ENCODE assay signal across 14 cellular contexts in the genomic region with DNA sequence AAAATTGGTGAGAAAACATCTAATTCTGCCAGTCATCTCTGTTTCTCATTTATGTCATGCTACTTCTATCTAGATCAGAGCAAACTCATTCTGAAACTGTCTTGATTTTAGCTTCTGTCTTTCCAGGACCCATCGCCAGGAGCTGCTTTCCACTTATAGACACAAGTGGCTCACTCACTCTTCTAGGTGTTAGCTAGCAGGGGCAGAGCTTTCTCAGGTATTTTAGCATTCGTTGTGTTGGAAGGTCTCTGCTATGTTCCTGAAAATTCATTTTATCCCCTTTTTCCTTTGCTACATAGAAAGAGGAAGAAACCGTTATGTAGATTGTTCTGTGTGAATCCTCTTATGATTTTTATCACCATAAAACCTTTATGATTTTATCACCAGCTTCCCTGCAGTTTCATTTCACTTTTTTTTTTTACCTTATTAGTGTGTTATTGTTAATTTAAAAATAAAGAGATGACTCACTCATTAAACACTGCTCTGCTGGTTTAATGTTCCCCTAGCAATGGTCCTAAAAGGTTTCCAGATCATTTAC.
A peak's percentile ranks its signal among the peaks of the same experiment; 100 is the strongest.
DNase-seq lines count a peak whose midpoint lies in the region; ATAC-seq and TF ChIP-seq lines count a peak whose summit lies in the region.
"Had no signal": no experiment of that assay in that cellular context is flagged by ENCODE, and none has a peak within 500 bp of the region (broad histone marks: within the 10 kb centered on the region; RNA-seq: fewer than 3 reads in every experiment).

No MANE protein-coding gene starts in this region.

- H3K27ac Mint-ChIP-seq in glutamatergic neuron (ENCODE audit: unreplicated experiment), result no peak overlapping the region
- H3K27ac Mint-ChIP-seq: HFFc6, nephron had no signal

- POLR2A ChIA-PET in A673 (lab: Charles Lee; ENCODE audit: low non-redundant PET), result no interaction called here

- in situ Hi-C loops in GM13976 (cut with MboI; ENCODE audit: low sequenced_read_pairs, unreplicated experiment), result no loop called here

- TF ChIP-seq EP300 in stomach (IDR thresholded peaks at IDR 0.05), result no peak

- no peaks in the 10 kb centered on the region for H3K9me3 Mint-ChIP-seq in glutamatergic neuron (ENCODE audit: unreplicated experiment)

- no peaks in the 10 kb centered on the region for H3K27me3 ChIP-seq in A673 (replicated peaks; ENCODE audit: insufficient read depth, low read depth, low read length, poor library complexity)
- H3K27me3 ChIP-seq in smooth muscle cell (ENCODE audit: low read depth), result no peaks in the 10 kb centered on the region
- H3K27me3 ChIP-seq in stomach, result no peaks in the 10 kb centered on the region

- H3K27me3 Mint-ChIP-seq in glutamatergic neuron (ENCODE audit: unreplicated experiment), result no peaks in the 10 kb centered on the region

- CTCF ChIA-PET in A673 (lab: Charles Lee), result no interaction called here

- ATAC-seq in GM19438 (IDR thresholded peaks at IDR 0.05; ENCODE audit: low read depth, unreplicated experiment), result peak; percentile 90
- ATAC-seq in HG02798 (IDR thresholded peaks at IDR 0.05; ENCODE audit: poor library complexity, unreplicated experiment), result peak; percentile 79
- peak; percentile 96 for ATAC-seq in HG03442 (IDR thresholded peaks at IDR 0.05; ENCODE audit: unreplicated experiment)

- no peaks in the 10 kb centered on the region for H3K79me2 ChIP-seq in smooth muscle cell (ENCODE audit: low read depth)

- H3K4me1 ChIP-seq in A673 (ENCODE audit: insufficient read depth, low read length, poor library complexity, severe bottlenecking) (no peaks in the 10 kb centered on the region), smooth muscle cell (ENCODE audit: low read depth) (no peaks in the 10 kb centered on the region), stomach (no peaks in the 10 kb centered on the region)

- no peaks in the 10 kb centered on the region for H3K36me3 Mint-ChIP-seq in glutamatergic neuron (ENCODE audit: unreplicated experiment)

- no peak overlapping the region for H3K4me3 ChIP-seq in A673 (ENCODE audit: low read depth, low read length, poor library complexity, severe bottlenecking)
- H3K4me3 ChIP-seq in smooth muscle cell, result no peak overlapping the region
- no peak overlapping the region for H3K4me3 ChIP-seq in stomach

- no TSS peak for BruUV-seq in A673 (replicated peaks; lab: Mats Ljungman, UMichigan)

- no peak overlapping the region for H3K4me3 Mint-ChIP-seq in glutamatergic neuron (ENCODE audit: unreplicated experiment)
- H3K4me3 Mint-ChIP-seq: HFFc6, nephron had no signal

- intact Hi-C loops in A673 (cut with micrococcal nuclease; ENCODE audit: unreplicated experiment), result no loop called here
- intact Hi-C loops in stomach (cut with DNase I; ENCODE audit: low total_unique reads), result no loop called here

- no peaks in the 10 kb centered on the region for H3F3A ChIP-seq in smooth muscle cell (ENCODE audit: low read depth)

- no peak for TF ChIP-seq CTCF in GM13976 (IDR thresholded peaks at IDR 0.05; ENCODE audit: borderline replicate concordance, control extremely low read depth, extremely low read depth, insufficient read depth, missing control alignments)
- TF ChIP-seq CTCF in A673 (conservative IDR thresholded peaks at IDR 0.05; ENCODE audit: low read depth, low read length), result no peak
- TF ChIP-seq CTCF in smooth muscle cell (IDR thresholded peaks at IDR 0.05; ENCODE audit: borderline replicate concordance, insufficient read depth, poor library complexity, severe bottlenecking), result no peak
- no peak for TF ChIP-seq CTCF in stomach (IDR thresholded peaks at IDR 0.05)
- no peak for TF ChIP-seq CTCF in glutamatergic neuron (IDR thresholded peaks at IDR 0.05; ENCODE audit: partially characterized antibody, unreplicated experiment)

- no peak overlapping the region for H3K4me2 ChIP-seq in smooth muscle cell

- H2AFZ ChIP-seq in smooth muscle cell (ENCODE audit: low read depth), result no peak overlapping the region

- 83% methylated on average over 3 of the region's 3 CpGs for WGBS in smooth muscle cell (ENCODE audit: low lambda C conversion rate)
- 63 to 73% (median 69%) methylated on average over 3 of the region's 3 CpGs for WGBS in stomach, 5 donors

- H3K9ac ChIP-seq in smooth muscle cell (ENCODE audit: low read depth), result no peak overlapping the region

- H3K9me3 ChIP-seq in A673 (ENCODE audit: low read depth, low read length, poor library complexity, severe bottlenecking) (no peaks in the 10 kb centered on the region), smooth muscle cell (replicated peaks; ENCODE audit: low read depth) (no peaks in the 10 kb centered on the region), stomach (peaks cover 0 to 19% (median 6%) of the 10 kb centered on the region in 4 donors)

- DNase-seq in GM13976 (ENCODE audit: low spot score), result peak; percentile 56
- no peak for DNase-seq in A673 (ENCODE audit: low spot score)
- DNase-seq in smooth muscle cell (lab: John Stamatoyannopoulos, UW; ENCODE audit: unreplicated experiment), result no peak
- no peak for DNase-seq in stomach
- no peak for DNase-seq in glutamatergic neuron
- DNase-seq: HFFc6, kidney, NCI-H510A, SHP77 treated with DMSO at 0.1 percent for 48 hours, small intestine had no signal

- H3K4me1 Mint-ChIP-seq in glutamatergic neuron (ENCODE audit: low read depth, unreplicated experiment), result no peaks in the 10 kb centered on the region
- H3K4me1 Mint-ChIP-seq: nephron had no signal

- H3K36me3 ChIP-seq in A673 (ENCODE audit: insufficient read depth, low read length, poor library complexity, severe bottlenecking) (no peaks in the 10 kb centered on the region), smooth muscle cell (ENCODE audit: low read depth) (no peaks in the 10 kb centered on the region), stomach (no peaks in the 10 kb centered on the region)

- H4K20me1 ChIP-seq in smooth muscle cell (ENCODE audit: low read depth), result no peaks in the 10 kb centered on the region

- H3K27ac ChIP-seq in A673 (ENCODE audit: low read depth, low read length, poor library complexity, severe bottlenecking), result no peak overlapping the region
- no peak overlapping the region for H3K27ac ChIP-seq in smooth muscle cell (ENCODE audit: low read depth)
- H3K27ac ChIP-seq in stomach, result no peak overlapping the region

- no peak for TF ChIP-seq POLR2A in stomach (IDR thresholded peaks at IDR 0.05)
